ENCODE assay signal across 27 cellular contexts in genomic region chr3:23459437-23459836, GRCh38.
"Had no signal": no experiment of that assay in that cellular context is flagged by ENCODE, and none has a peak within 500 bp of the region (broad histone marks: within the 10 kb centered on the region; RNA-seq: fewer than 3 reads in every experiment).

No MANE protein-coding gene starts in this region.

- H3K4me1 Mint-ChIP-seq: stimulated activated effector memory CD8-positive, alpha-beta T cell treated with anti-CD3 and anti-CD28 coated beads, Interleukin-12 subunit alpha, Interleukin-12 subunit beta, amount 100 ng/mL, for 72 hours had no signal

- H3K4me3 ChIP-seq: adrenal gland, heart right ventricle, left lung, ovary, thoracic aorta had no signal

- DNase-seq: activated CD4-positive, alpha-beta T cell treated with anti-CD3 and anti-CD28 coated beads for 48 hours; activated CD4-positive, alpha-beta T cell treated with anti-CD3 and anti-CD28 coated beads, Interleukin-2, amount 50 U/mL, for 48 hours; activated CD8-positive, alpha-beta memory T cell treated with anti-CD3 and anti-CD28 coated beads, Interleukin-2, amount 50 U/mL, for 4 hours; activated effector memory CD4-positive, alpha-beta T cell treated with anti-CD3 and anti-CD28 coated beads, Interleukin-2, amount 50 U/mL, for 16 hours; activated naive CD4-positive, alpha-beta T cell treated with anti-CD3 and anti-CD28 coated beads for 36 hours; activated naive CD8-positive, alpha-beta T cell treated with anti-CD3 and anti-CD28 coated beads for 36 hours; activated T-cell treated with anti-CD3 and anti-CD28 coated beads, Interleukin-2, amount 50 U/mL, for 1 hour; adrenal gland; aorta; brain microvascular endothelial cell; foreskin fibroblast; kidney glomerular epithelial cell; left lung; ovary; stimulated activated CD4-positive, alpha-beta T cell treated with anti-CD3 and anti-CD28 coated beads, Interleukin-12 subunit alpha, Interleukin-12 subunit beta, amount 100 ng/mL, for 4 hours; stimulated activated CD4-positive, alpha-beta T cell treated with anti-CD3 and anti-CD28 coated beads, Interleukin-4, amount 100 ng/mL, for 24 hours; trophoblast cell had no signal

- ATAC-seq: left lung; stimulated activated effector memory CD8-positive, alpha-beta T cell treated with anti-CD3 and anti-CD28 coated beads, Interleukin-12 subunit alpha, Interleukin-12 subunit beta, amount 100 ng/mL, for 72 hours had no signal

- H3K27me3 ChIP-seq: adrenal gland, brain microvascular endothelial cell, heart right ventricle, left lung, neutrophil, ovary had no signal

- H3K27ac Mint-ChIP-seq: activated naive CD4-positive, alpha-beta T cell treated with anti-CD3 and anti-CD28 coated beads for 36 hours; activated naive CD8-positive, alpha-beta T cell treated with anti-CD3 and anti-CD28 coated beads for 36 hours; activated T-helper 1 cell treated with anti-CD3 and anti-CD28 coated beads, Interleukin-12 subunit alpha, Interleukin-12 subunit beta, Interleukin-2, Interleukin-4 antibody, amounts not matched to agents 30 ng/mL and 10 ng/mL and 1 ng/mL, durations not matched to agents 14 hours and 24 hours and 36 hours; progenitor cell of endocrine pancreas; stimulated activated effector memory CD8-positive, alpha-beta T cell treated with anti-CD3 and anti-CD28 coated beads, Interleukin-12 subunit alpha, Interleukin-12 subunit beta, amount 100 ng/mL, for 72 hours; stimulated activated naive CD8-positive, alpha-beta T cell treated with anti-CD3 and anti-CD28 coated beads, Interleukin-15, Interleukin-2, amounts not matched to agents 100 ng/mL and 50 ng/mL, for 24 hours had no signal

- H3K9me3 ChIP-seq: adrenal gland, left lung, neutrophil, ovary, thoracic aorta had no signal

- H3K27ac ChIP-seq: adrenal gland, brain microvascular endothelial cell, left lung, neutrophil, ovary, thoracic aorta had no signal

- H3K27me3 Mint-ChIP-seq: activated naive CD8-positive, alpha-beta T cell treated with anti-CD3 and anti-CD28 coated beads for 36 hours; progenitor cell of endocrine pancreas; stimulated activated naive CD8-positive, alpha-beta T cell treated with anti-CD3 and anti-CD28 coated beads, Interleukin-15, Interleukin-2, amounts not matched to agents 100 ng/mL and 50 ng/mL, for 24 hours had no signal

- H3K4me3 Mint-ChIP-seq: activated naive CD4-positive, alpha-beta T cell treated with anti-CD3 and anti-CD28 coated beads for 36 hours; activated naive CD8-positive, alpha-beta T cell treated with anti-CD3 and anti-CD28 coated beads for 36 hours; activated T-helper 1 cell treated with anti-CD3 and anti-CD28 coated beads, Interleukin-12 subunit alpha, Interleukin-12 subunit beta, Interleukin-2, Interleukin-4 antibody, amounts not matched to agents 30 ng/mL and 10 ng/mL and 1 ng/mL, durations not matched to agents 14 hours and 24 hours and 36 hours; nephron; stimulated activated effector memory CD8-positive, alpha-beta T cell treated with anti-CD3 and anti-CD28 coated beads, Interleukin-12 subunit alpha, Interleukin-12 subunit beta, amount 100 ng/mL, for 72 hours; stimulated activated naive CD8-positive, alpha-beta T cell treated with anti-CD3 and anti-CD28 coated beads, Interleukin-15, Interleukin-2, amounts not matched to agents 100 ng/mL and 50 ng/mL, for 24 hours had no signal

- H3K36me3 ChIP-seq: adrenal gland, brain microvascular endothelial cell, heart right ventricle, left lung, neutrophil, ovary, thoracic aorta had no signal

- H3K36me3 Mint-ChIP-seq: stimulated activated effector memory CD8-positive, alpha-beta T cell treated with anti-CD3 and anti-CD28 coated beads, Interleukin-12 subunit alpha, Interleukin-12 subunit beta, amount 100 ng/mL, for 72 hours had no signal

- FAIRE-seq: endothelial cell of umbilical vein, urothelium cell line had no signal
